10 cellular contexts compared by ENCODE assay signal in the genomic region with DNA sequence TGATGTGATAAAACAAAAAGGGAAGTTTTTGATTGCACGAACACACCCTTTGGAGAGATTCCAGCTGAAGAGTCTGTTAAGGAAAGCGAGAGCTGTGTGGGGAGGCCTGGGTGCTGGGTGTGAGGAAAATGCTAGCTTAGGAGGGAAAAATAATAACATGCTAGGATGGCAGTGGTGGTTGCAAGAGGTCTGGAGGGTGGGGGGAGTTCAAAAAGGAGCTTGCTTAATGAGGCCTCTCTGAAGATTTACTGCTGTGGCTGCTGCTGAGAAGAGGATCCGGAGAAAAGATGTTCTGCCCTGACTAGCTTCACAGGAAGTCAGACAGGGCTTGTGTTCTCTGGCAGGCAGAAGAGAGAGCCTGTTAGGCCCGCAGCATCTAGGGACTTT.
DNase-seq lines count a peak whose midpoint lies in the region; ATAC-seq, FAIRE-seq and TF ChIP-seq lines count a peak whose summit lies in the region.
"Had no signal": no experiment of that assay in that cellular context is flagged by ENCODE, and none has a peak within 500 bp of the region (broad histone marks: within the 10 kb centered on the region; RNA-seq: fewer than 3 reads in every experiment).

No MANE protein-coding gene starts in this region.

- no TSS peak for BruUV-seq in Panc1 (replicated peaks; lab: Mats Ljungman, UMichigan)

- no peak for TF ChIP-seq EP300 in ovary (IDR thresholded peaks at IDR 0.05)

- H3K4me3 Mint-ChIP-seq in GM23338, result no peak overlapping the region

- no peaks in the 10 kb centered on the region for H3K36me3 ChIP-seq in GM23338 (ENCODE audit: insufficient read depth)
- no peaks in the 10 kb centered on the region for H3K36me3 ChIP-seq in Panc1 (ENCODE audit: control insufficient read depth, insufficient read depth, low read length)
- H3K36me3 ChIP-seq in ovary, result no peaks in the 10 kb centered on the region

- no peaks in the 10 kb centered on the region for H3K9me3 Mint-ChIP-seq in GM23338

- TF ChIP-seq POLR2A in ovary (IDR thresholded peaks at IDR 0.05) (no peak), GM12892 (IDR thresholded peaks at IDR 0.05; ENCODE audit: low read depth, low read length) (no peak)

- peaks cover 28% of the 10 kb centered on the region for H3K4me1 Mint-ChIP-seq in GM23338

- no peak; the same call in 2 of the 3 replicates for ATAC-seq in GM23338
- no peak for ATAC-seq in Panc1
- ATAC-seq in sciatic nerve, result peak; percentile 45

- no peaks in the 10 kb centered on the region for H3F3A ChIP-seq in GM23338 (replicated peaks; ENCODE audit: low read depth)

- H3K4me1 ChIP-seq in GM23338 (ENCODE audit: insufficient read depth) (peaks cover 18% of the 10 kb centered on the region), Panc1 (ENCODE audit: control insufficient read depth, insufficient read depth, low read length) (no peaks in the 10 kb centered on the region), ovary (ENCODE audit: insufficient read depth) (no peaks in the 10 kb centered on the region)

- no peak overlapping the region for H3K4me2 ChIP-seq in GM23338

- H3K27me3 ChIP-seq in GM23338 (ENCODE audit: insufficient read depth), result no peaks in the 10 kb centered on the region
- H3K27me3 ChIP-seq in Panc1 (ENCODE audit: control insufficient read depth, insufficient read depth, low read length), result no peaks in the 10 kb centered on the region
- no peaks in the 10 kb centered on the region for H3K27me3 ChIP-seq in ovary

- no peaks in the 10 kb centered on the region for H3K79me2 ChIP-seq in GM23338 (replicated peaks; ENCODE audit: insufficient read depth)

- H3K27ac Mint-ChIP-seq in GM23338, result peak overlapping the region; percentile 45

- TF ChIP-seq CTCF in GM23338 (conservative IDR thresholded peaks at IDR 0.05; ENCODE audit: low read depth in 2 of 2) (no peak), Panc1 (IDR thresholded peaks at IDR 0.05) (no peak), ovary (IDR thresholded peaks at IDR 0.05) (no peak)

- H3K27ac ChIP-seq in GM23338 (ENCODE audit: low read depth) (no peak overlapping the region), Panc1 (ENCODE audit: low read length) (peak overlapping the region; percentile 29; the same call in 1 of the 2 replicates), ovary (no peak overlapping the region)

- intact Hi-C loops in Panc1 (cut with micrococcal nuclease; ENCODE audit: unreplicated experiment) (no loop called here), sciatic nerve (cut with DNase I) (no loop called here), ovary (cut with DNase I) (no loop called here)

- H4K20me1 ChIP-seq in GM23338 (replicated peaks; ENCODE audit: insufficient read depth), result no peaks in the 10 kb centered on the region

- in situ Hi-C loops in Panc1 (cut with HindIII; ENCODE audit: low pct_unique_long_range_greater_than_20kb, low sequenced_read_pairs), result no loop called here

- FAIRE-seq in GM12892 (lab: Jason Lieb, UNC), result no peak
- FAIRE-seq: kidney had no signal

- H3K4me3 ChIP-seq in GM23338, result no peak overlapping the region
- H3K4me3 ChIP-seq in Panc1 (ENCODE audit: low read depth in 2 of 2, low read length in 2 of 2), result no peak overlapping the region
- H3K4me3 ChIP-seq in ovary, result no peak overlapping the region

- CTCF ChIA-PET in Panc1 (lab: Charles Lee), result no interaction called here

- peak overlapping the region; percentile 87 for H2AFZ ChIP-seq in GM23338

- POLR2A ChIA-PET in Panc1 (lab: Charles Lee), result interaction anchor here (0.5 kb wide), 1 partner anchor 36 kb away, joined by 13 read pairs; no protein-coding TSS in a partner anchor

- H3K9me3 ChIP-seq in Panc1 (ENCODE audit: control insufficient read depth, insufficient read depth, low read depth, low read length) (no peaks in the 10 kb centered on the region), ovary (no peaks in the 10 kb centered on the region)

- peaks cover 3% of the 10 kb centered on the region for H3K9me2 ChIP-seq in GM23338 (ENCODE audit: insufficient read depth)

- DNase-seq in GM23338 (ENCODE audit: low spot score), result no peak
- no peak for DNase-seq in Panc1 (ENCODE audit: low read depth, low spot score)
- peak; percentile 27 for DNase-seq in fibroblast of peridontal ligament (ENCODE audit: extremely low read depth)
- DNase-seq in sciatic nerve (ENCODE audit: low spot score), result no peak
- no peak for DNase-seq in ovary
- no peak for DNase-seq in GM12892 (ENCODE audit: insufficient read length)
- no peak for DNase-seq in GOT3 (lab: John Stamatoyannopoulos, UW)
- DNase-seq: cerebellar nuclear complex, kidney, NCI-H2081 treated with DMSO at 0.1 percent for 48 hours had no signal

- H3K36me3 Mint-ChIP-seq in GM23338 (ENCODE audit: low read depth), result no peaks in the 10 kb centered on the region

- WGBS in ovary, 3 donors, result 35 to 43% (median 41%) methylated on average over 4 of the region's 4 CpGs

- H3K27me3 Mint-ChIP-seq in GM23338 (ENCODE audit: insufficient read depth, low read depth, poor library complexity), result no peaks in the 10 kb centered on the region

TF ChIP-seq in GM23338, 12 proteins besides CTCF, POLR2A, EP300 and RAD21 (continues in another document):
- no peak for TF ChIP-seq CREB1 (CRISPR knock-in tag; IDR thresholded peaks at IDR 0.05; ENCODE audit: low read depth)
- no peak for TF ChIP-seq JUNB (IDR thresholded peaks at IDR 0.05; ENCODE audit: unreplicated experiment)
- no peak for TF ChIP-seq EZH2 (IDR thresholded peaks at IDR 0.05; ENCODE audit: low read depth, unreplicated experiment)
- no peak for TF ChIP-seq POLR2AphosphoS5 (IDR thresholded peaks at IDR 0.05; ENCODE audit: low read depth)
- no peak for TF ChIP-seq NANOG (IDR thresholded peaks at IDR 0.05; ENCODE audit: borderline replicate concordance)
- TF ChIP-seq, protein P1, sequence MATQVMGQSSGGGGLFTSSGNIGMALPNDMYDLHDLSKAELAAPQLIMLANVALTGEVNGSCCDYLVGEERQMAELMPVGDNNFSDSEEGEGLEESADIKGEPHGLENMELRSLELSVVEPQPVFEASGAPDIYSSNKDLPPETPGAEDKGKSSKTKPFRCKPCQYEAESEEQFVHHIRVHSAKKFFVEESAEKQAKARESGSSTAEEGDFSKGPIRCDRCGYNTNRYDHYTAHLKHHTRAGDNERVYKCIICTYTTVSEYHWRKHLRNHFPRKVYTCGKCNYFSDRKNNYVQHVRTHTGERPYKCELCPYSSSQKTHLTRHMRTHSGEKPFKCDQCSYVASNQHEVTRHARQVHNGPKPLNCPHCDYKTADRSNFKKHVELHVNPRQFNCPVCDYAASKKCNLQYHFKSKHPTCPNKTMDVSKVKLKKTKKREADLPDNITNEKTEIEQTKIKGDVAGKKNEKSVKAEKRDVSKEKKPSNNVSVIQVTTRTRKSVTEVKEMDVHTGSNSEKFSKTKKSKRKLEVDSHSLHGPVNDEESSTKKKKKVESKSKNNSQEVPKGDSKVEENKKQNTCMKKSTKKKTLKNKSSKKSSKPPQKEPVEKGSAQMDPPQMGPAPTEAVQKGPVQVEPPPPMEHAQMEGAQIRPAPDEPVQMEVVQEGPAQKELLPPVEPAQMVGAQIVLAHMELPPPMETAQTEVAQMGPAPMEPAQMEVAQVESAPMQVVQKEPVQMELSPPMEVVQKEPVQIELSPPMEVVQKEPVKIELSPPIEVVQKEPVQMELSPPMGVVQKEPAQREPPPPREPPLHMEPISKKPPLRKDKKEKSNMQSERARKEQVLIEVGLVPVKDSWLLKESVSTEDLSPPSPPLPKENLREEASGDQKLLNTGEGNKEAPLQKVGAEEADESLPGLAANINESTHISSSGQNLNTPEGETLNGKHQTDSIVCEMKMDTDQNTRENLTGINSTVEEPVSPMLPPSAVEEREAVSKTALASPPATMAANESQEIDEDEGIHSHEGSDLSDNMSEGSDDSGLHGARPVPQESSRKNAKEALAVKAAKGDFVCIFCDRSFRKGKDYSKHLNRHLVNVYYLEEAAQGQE (IDR thresholded peaks at IDR 0.05; ENCODE audit: unreplicated experiment), result no peak
- no peak for TF ChIP-seq EZH2phosphoT487 (IDR thresholded peaks at IDR 0.05; ENCODE audit: unreplicated experiment)
- TF ChIP-seq STAT1 (IDR thresholded peaks at IDR 0.05; ENCODE audit: unreplicated experiment), result no peak
- no peak for TF ChIP-seq ZNF114 (CRISPR knock-in tag; IDR thresholded peaks at IDR 0.05)
